14 cellular contexts compared by ENCODE assay signal in genomic region chr2:217927601-217928323, GRCh38.
DNase-seq lines count a peak whose midpoint lies in the region; ATAC-seq, FAIRE-seq and TF ChIP-seq lines count a peak whose summit lies in the region.
"Had no signal": no experiment of that assay in that cellular context is flagged by ENCODE, and none has a peak within 500 bp of the region (broad histone marks: within the 10 kb centered on the region; RNA-seq: fewer than 3 reads in every experiment).

No MANE protein-coding gene starts in this region.

- H2BK120ac ChIP-seq in IMR-90 (ENCODE audit: low read depth, low read length), result peak overlapping the region; percentile 79; the same call in 1 of the 2 replicates

- peak overlapping the region; percentile 89 for H2AK5ac ChIP-seq in IMR-90 (ENCODE audit: low read depth, low read length)

- peaks cover 38 to 94% of the 10 kb centered on the region in 2 experiments; a peak in 3 of 4 replicates for H3K79me1 ChIP-seq in IMR-90 (ENCODE audit: low read depth in 1 of 2, low read length in 2 of 2)

- dilution Hi-C loops in IMR-90 (cut with HindIII; ENCODE audit: low sequenced_read_pairs, unreplicated experiment), result no loop called here
- dilution Hi-C loops in endothelial cell of umbilical vein (cut with MboI; ENCODE audit: extremely low pct_ligation_motif_present, low sequenced_read_pairs), result no loop called here

- H3K23ac ChIP-seq in IMR-90 (ENCODE audit: low read depth, low read length), result peak overlapping the region; percentile 68

- H3K36me3 ChIP-seq in IMR-90 (ENCODE audit: control insufficient read depth, insufficient read depth, low read length) (no peaks in the 10 kb centered on the region), endothelial cell of umbilical vein (ENCODE audit: control insufficient read depth in 2 of 2, extremely low read depth in 1 of 2, insufficient read depth in 2 of 2, low read length in 2 of 2) (no peaks in the 10 kb centered on the region), mucosa of rectum (ENCODE audit: control insufficient read depth in 2 of 2, insufficient read depth in 2 of 2, low read length in 2 of 2) (no peaks in the 10 kb centered on the region), subcutaneous abdominal adipose tissue (ENCODE audit: control insufficient read depth in 5 of 5, insufficient read depth in 5 of 5, low read length in 5 of 5) (peaks cover 5 to 40% (median 17%) of the 10 kb centered on the region in 5 donors)

- no peak overlapping the region for H2BK20ac ChIP-seq in IMR-90 (ENCODE audit: low read depth, low read length)

- WGBS in IMR-90 (ENCODE audit: extremely low coverage in 2 of 2, insufficient read length in 1 of 2), 2 experiments, result no CpG with 5 or more reads among the region's 2 CpGs

- in situ Hi-C loops in IMR-90 (cut with MboI; ENCODE audit: low sequenced_read_pairs), result no loop called here

- peak overlapping the region; percentile 67 for H3K27ac ChIP-seq in IMR-90 (ENCODE audit: insufficient read depth, low read length)
- peak overlapping the region; percentile 26 for H3K27ac ChIP-seq in endothelial cell of umbilical vein (ENCODE audit: insufficient read depth, low read depth, low read length)
- peak overlapping the region; percentile 71 to 83 for H3K27ac ChIP-seq in mucosa of rectum (ENCODE audit: low read depth in 2 of 2, low read length in 2 of 2)
- H3K27ac ChIP-seq in subcutaneous abdominal adipose tissue (ENCODE audit: low read depth, low read length), result peak overlapping the region; percentile 99

- peak overlapping the region; percentile 84 to 86 for H4K8ac ChIP-seq in IMR-90 (ENCODE audit: low read depth in 2 of 2, low read length in 2 of 2)

- BruUV-seq in IMR-90 (replicated peaks; lab: Mats Ljungman, UMichigan) (no TSS peak), endothelial cell of umbilical vein (replicated peaks; lab: Mats Ljungman, UMichigan) (no TSS peak)

- H2BK15ac ChIP-seq in IMR-90 (ENCODE audit: low read depth, low read length), result peak overlapping the region; percentile 6; the same call in 2 of the 3 replicates

- TF ChIP-seq POLR2A in IMR-90 (IDR thresholded peaks at IDR 0.05; ENCODE audit: low read depth, low read length) (no peak), endothelial cell of umbilical vein (IDR thresholded peaks at IDR 0.05; ENCODE audit: low read depth, low read length) (no peak)

- H3K4me1 ChIP-seq in IMR-90 (ENCODE audit: control insufficient read depth, insufficient read depth, low read length), result peaks cover 52% of the 10 kb centered on the region
- H3K4me1 ChIP-seq in endothelial cell of umbilical vein (ENCODE audit: control insufficient read depth, extremely low read depth, insufficient read depth, low read length), result peaks cover 7% of the 10 kb centered on the region
- peaks cover 26 to 30% of the 10 kb centered on the region in 2 donors for H3K4me1 ChIP-seq in mucosa of rectum (ENCODE audit: control insufficient read depth in 2 of 2, insufficient read depth in 2 of 2, low read length in 2 of 2)
- peaks cover 36 to 100% (median 99%) of the 10 kb centered on the region in 5 donors for H3K4me1 ChIP-seq in subcutaneous abdominal adipose tissue (ENCODE audit: control insufficient read depth in 5 of 5, insufficient read depth in 5 of 5, low read length in 5 of 5)

- peak overlapping the region; percentile 74 for H2BK5ac ChIP-seq in IMR-90 (ENCODE audit: low read depth, low read length, poor library complexity, severe bottlenecking)

- ATAC-seq in IMR-90 (ENCODE audit: low read depth), result no peak; the same call in 1 of the 2 replicates
- no peak for ATAC-seq in HG03571 (IDR thresholded peaks at IDR 0.05; ENCODE audit: unreplicated experiment)
- no peak for ATAC-seq in GM21576 (IDR thresholded peaks at IDR 0.05; ENCODE audit: unreplicated experiment)
- ATAC-seq in GM18870 (IDR thresholded peaks at IDR 0.05; ENCODE audit: unreplicated experiment), result no peak
- ATAC-seq: activated T-cell treated with anti-CD3 and anti-CD28 coated beads, Interleukin-2, amount 50 U/mL, for 72 hours had no signal

- DNase-seq in IMR-90 (no peak), endothelial cell of umbilical vein (ENCODE audit: low read depth, low spot score) (no peak), SHP77 treated with DMSO at 0.1 percent for 48 hours (lab: John Stamatoyannopoulos, UW) (no peak)
- DNase-seq: activated CD4-positive, alpha-beta T cell treated with anti-CD3 and anti-CD28 coated beads for 4 hours; activated T-cell treated with anti-CD3 and anti-CD28 coated beads, Interleukin-2, amount 50 U/mL, for 72 hours; CD4-positive, alpha-beta T cell; GOT3; NCI-H345; nephron progenitor cell had no signal

- no peak for TF ChIP-seq CTCF in IMR-90 (conservative IDR thresholded peaks at IDR 0.05; ENCODE audit: low read depth, low read length)
- no peak for TF ChIP-seq CTCF in endothelial cell of umbilical vein (IDR thresholded peaks at IDR 0.05; ENCODE audit: extremely low read depth in 1 of 2, insufficient read depth in 1 of 2, low read depth in 1 of 2, low read length in 2 of 2)

- H3K9me1 ChIP-seq in IMR-90 (ENCODE audit: insufficient read depth, low read length) (peaks cover 54% of the 10 kb centered on the region), endothelial cell of umbilical vein (replicated peaks; ENCODE audit: control insufficient read depth, extremely low read depth, insufficient read depth, low read length) (no peaks in the 10 kb centered on the region)

- no peaks in the 10 kb centered on the region for H3K27me3 ChIP-seq in IMR-90 (ENCODE audit: control insufficient read depth, insufficient read depth, low read length)
- H3K27me3 ChIP-seq in endothelial cell of umbilical vein (ENCODE audit: control insufficient read depth in 2 of 2, insufficient read depth in 2 of 2, low read length in 2 of 2), result no peaks in the 10 kb centered on the region
- H3K27me3 ChIP-seq in mucosa of rectum (ENCODE audit: control insufficient read depth in 2 of 2, insufficient read depth in 2 of 2, low read length in 2 of 2), result no peaks in the 10 kb centered on the region
- no peaks in the 10 kb centered on the region for H3K27me3 ChIP-seq in subcutaneous abdominal adipose tissue (ENCODE audit: control insufficient read depth in 5 of 5, insufficient read depth in 4 of 5, low read length in 5 of 5)

- no peak overlapping the region for H3K56ac ChIP-seq in IMR-90 (ENCODE audit: extremely low read depth, insufficient read depth, low read length)

- H2AFZ ChIP-seq in IMR-90 (replicated peaks; ENCODE audit: low read length, poor library complexity) (peak overlapping the region; percentile 70), endothelial cell of umbilical vein (ENCODE audit: low read depth, low read length) (peak overlapping the region; percentile 58)

- H3K9ac ChIP-seq in IMR-90 (ENCODE audit: low read depth, low read length), result 0 out of 2 replicates have a peak overlapping the region, but pooled peaks have one; percentile 42
- no peak overlapping the region for H3K9ac ChIP-seq in endothelial cell of umbilical vein (replicated peaks; ENCODE audit: extremely low read depth, insufficient read depth, low read length)
- no peak overlapping the region for H3K9ac ChIP-seq in mucosa of rectum (ENCODE audit: low read depth in 1 of 2, low read length in 2 of 2)
- peak overlapping the region; percentile 34 to 87 (median 68) for H3K9ac ChIP-seq in subcutaneous abdominal adipose tissue (ENCODE audit: low read length in 5 of 5)

- H3K9me3 ChIP-seq in IMR-90 (ENCODE audit: control insufficient read depth, insufficient read depth, low read length), result no peaks in the 10 kb centered on the region
- no peaks in the 10 kb centered on the region for H3K9me3 ChIP-seq in endothelial cell of umbilical vein (replicated peaks; ENCODE audit: control insufficient read depth, insufficient read depth, low read length)
- H3K9me3 ChIP-seq in mucosa of rectum (ENCODE audit: control insufficient read depth in 2 of 2, low read length in 2 of 2), result no peaks in the 10 kb centered on the region
- H3K9me3 ChIP-seq in subcutaneous abdominal adipose tissue (ENCODE audit: control insufficient read depth in 5 of 5, low read length in 5 of 5), result no peaks in the 10 kb centered on the region

- FAIRE-seq in endothelial cell of umbilical vein (lab: Jason Lieb, UNC), result no peak

- H4K20me1 ChIP-seq in IMR-90 (ENCODE audit: insufficient read depth, low read length), result peaks cover 6% of the 10 kb centered on the region; the same call in 1 of the 2 replicates
- no peaks in the 10 kb centered on the region for H4K20me1 ChIP-seq in endothelial cell of umbilical vein (replicated peaks; ENCODE audit: control insufficient read depth, extremely low read depth, insufficient read depth, low read length)

- intact Hi-C loops in IMR-90 (cut with micrococcal nuclease) (no loop called here), endothelial cell of umbilical vein (cut with micrococcal nuclease) (no loop called here)

- POLR2A ChIA-PET in IMR-90 (lab: Charles Lee; ENCODE audit: unreplicated experiment) (no interaction called here), endothelial cell of umbilical vein (lab: Charles Lee) (interaction anchor here (0.7 kb wide), 1 partner anchor 1458 kb away, joined by 3 read pairs; no protein-coding TSS in a partner anchor)

- H3K79me2 ChIP-seq in endothelial cell of umbilical vein (ENCODE audit: control insufficient read depth, insufficient read depth, low read length), result no peaks in the 10 kb centered on the region

- H4K5ac ChIP-seq in IMR-90 (ENCODE audit: low read depth, low read length), result peak overlapping the region; percentile 90; the same call in 1 of the 2 replicates

- H3K18ac ChIP-seq in IMR-90 (ENCODE audit: low read depth, low read length), result peak overlapping the region; percentile 51; the same call in 1 of the 2 replicates

- peak overlapping the region; percentile 93 for H2AK9ac ChIP-seq in IMR-90 (replicated peaks; ENCODE audit: low read depth, low read length, poor library complexity)

- no peak for TF ChIP-seq RAD21 in IMR-90 (IDR thresholded peaks at IDR 0.05; ENCODE audit: low read length)

- H3K4ac ChIP-seq in IMR-90 (ENCODE audit: low read depth, low read length), result peak overlapping the region; percentile 59

- peak overlapping the region; percentile 70 for H3K14ac ChIP-seq in IMR-90 (replicated peaks; ENCODE audit: low read depth, low read length)

- H3K4me2 ChIP-seq in IMR-90 (ENCODE audit: low read depth, low read length) (no peak overlapping the region), endothelial cell of umbilical vein (ENCODE audit: insufficient read depth, low read length) (no peak overlapping the region)

- peak overlapping the region; percentile 92 for H4K91ac ChIP-seq in IMR-90 (ENCODE audit: insufficient read depth, low read depth, low read length)

- CTCF ChIA-PET in IMR-90 (lab: Yijun Ruan, JAX), result no interaction called here
- CTCF ChIA-PET in endothelial cell of umbilical vein (lab: Charles Lee), result interaction anchor here (0.7 to 1.5 kb wide), 4 partner anchors 16 to 62 kb away, joined by 3 to 5 read pairs (median 4); no protein-coding TSS in a partner anchor

- H3K4me3 ChIP-seq in IMR-90 (ENCODE audit: insufficient read depth, low read depth, low read length), result no peak overlapping the region
- no peak overlapping the region for H3K4me3 ChIP-seq in endothelial cell of umbilical vein (replicated peaks in 1 of 3; ENCODE audit: insufficient read depth in 1 of 3, low read depth in 1 of 3, low read length in 3 of 3)
- H3K4me3 ChIP-seq in mucosa of rectum (ENCODE audit: low read length in 2 of 2), result no peak overlapping the region
- peak overlapping the region in 3 of 5 donors; percentile 12 to 32 (median 19) for H3K4me3 ChIP-seq in subcutaneous abdominal adipose tissue (ENCODE audit: low read depth in 1 of 5, low read length in 5 of 5)

Comparison
In these comparisons a context has a peak if more than half of its experiments do, and no peak if none do; other contexts are left out.
1. H3K27ac ChIP-seq: peak in every context shown above with its lines; median percentile 99 in subcutaneous abdominal adipose tissue; 77 in mucosa of rectum; 67 in IMR-90; 26 in endothelial cell of umbilical vein.
2. H3K4me3 ChIP-seq: peak in subcutaneous abdominal adipose tissue (3 of 5); none in IMR-90 (single experiment), endothelial cell of umbilical vein (0 of 3) and mucosa of rectum (0 of 2).
3. H3K9ac ChIP-seq: peak in IMR-90 (single experiment) and subcutaneous abdominal adipose tissue (5 of 5); none in endothelial cell of umbilical vein (single experiment) and mucosa of rectum (0 of 2).